Comparison of ENCODE assay signal across 20 cellular contexts in the genomic region with DNA sequence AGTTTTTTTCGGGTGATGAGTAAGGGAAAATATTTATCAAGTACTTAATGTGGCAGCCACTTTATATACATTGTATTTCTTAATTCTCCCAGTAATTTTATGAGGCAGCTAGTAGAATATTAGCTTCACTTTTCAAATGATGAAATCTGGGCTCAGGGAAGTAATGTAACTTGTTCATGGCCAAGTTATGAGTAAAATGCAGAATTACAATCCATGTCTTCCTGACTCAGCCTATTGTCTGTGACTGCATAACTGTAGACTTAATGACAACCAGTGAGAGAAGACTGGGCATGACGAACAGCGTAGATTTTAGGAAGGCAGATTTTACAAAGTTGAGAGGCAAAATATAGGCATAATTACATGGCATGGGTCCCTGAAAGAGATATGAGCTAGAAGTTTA.
DNase-seq lines count a peak whose midpoint lies in the region; ATAC-seq and TF ChIP-seq lines count a peak whose summit lies in the region.
"Had no signal": no experiment of that assay in that cellular context is flagged by ENCODE, and none has a peak within 500 bp of the region (broad histone marks: within the 10 kb centered on the region; RNA-seq: fewer than 3 reads in every experiment).

No MANE protein-coding gene starts in this region.

- intact Hi-C loops in aorta (cut with DNase I) = no loop called here

- no peaks in the 10 kb centered on the region for H3K36me3 ChIP-seq in trophoblast cell (ENCODE audit: control insufficient read depth in 1 of 2, insufficient read depth in 2 of 2, low read length in 2 of 2)
- H3K36me3 ChIP-seq in aorta (ENCODE audit: control insufficient read depth in 1 of 2, insufficient read depth in 2 of 2, low read length in 1 of 2) = no peaks in the 10 kb centered on the region
- H3K36me3 ChIP-seq: Peyer's patch had no signal

- no peaks in the 10 kb centered on the region for H3K79me1 ChIP-seq in trophoblast cell (ENCODE audit: low read length)

- no peak overlapping the region for H3K18ac ChIP-seq in trophoblast cell (ENCODE audit: low read length)

- H3K23ac ChIP-seq in trophoblast cell (ENCODE audit: low read length) = no peak overlapping the region

- no peak overlapping the region for H2AK5ac ChIP-seq in trophoblast cell (ENCODE audit: low read length)

- H4K12ac ChIP-seq in trophoblast cell (ENCODE audit: low read depth, low read length) = no peak overlapping the region

- no peak overlapping the region for H2AFZ ChIP-seq in trophoblast cell (ENCODE audit: insufficient read depth, low read length, poor library complexity)

- ATAC-seq in aorta (ENCODE audit: low FRiP score) (no peak), HG03521 (IDR thresholded peaks at IDR 0.05; ENCODE audit: unreplicated experiment) (no peak)
- ATAC-seq: GM12878, SK-N-SH treated with all-trans-retinoic acid at 6 μM for 48 hours had no signal

- no peak overlapping the region for H2BK5ac ChIP-seq in trophoblast cell (ENCODE audit: low read depth, low read length, poor library complexity)

- H3K4me3 ChIP-seq in epithelial cell of esophagus (ENCODE audit: low read length) (no peak overlapping the region), trophoblast cell (ENCODE audit: low read depth, low read length) (no peak overlapping the region), aorta (ENCODE audit: low read length in 2 of 2) (no peak overlapping the region)
- H3K4me3 ChIP-seq: GM12878, Peyer's patch had no signal

- H4K8ac ChIP-seq in trophoblast cell (ENCODE audit: low read depth, low read length) = no peak overlapping the region

- no peaks in the 10 kb centered on the region for H3K27me3 ChIP-seq in trophoblast cell (ENCODE audit: insufficient read depth, low read length)
- no peaks in the 10 kb centered on the region for H3K27me3 ChIP-seq in aorta (ENCODE audit: control insufficient read depth in 1 of 2, insufficient read depth in 2 of 2, low read length in 1 of 2)
- H3K27me3 ChIP-seq: Peyer's patch had no signal

- H2BK120ac ChIP-seq in trophoblast cell (ENCODE audit: insufficient read depth, low read length, poor library complexity) = no peak overlapping the region

- no peak for TF ChIP-seq CTCF in epithelial cell of esophagus (IDR thresholded peaks at IDR 0.05; ENCODE audit: insufficient read depth, low read depth, low read length, missing control alignments)

- no CpG with 5 or more reads among the region's 3 CpGs for WGBS in trophoblast cell (ENCODE audit: extremely low coverage, insufficient coverage, insufficient read length)
- 84 to 89% methylated on average over 3 of the region's 3 CpGs for WGBS in aorta, 2 donors

- no peak overlapping the region for H2BK12ac ChIP-seq in trophoblast cell (ENCODE audit: low read length)

- H3K14ac ChIP-seq in trophoblast cell (ENCODE audit: low read length) = no peak overlapping the region

- no peak overlapping the region for H3K4ac ChIP-seq in trophoblast cell (ENCODE audit: low read depth, low read length)

- H3K79me2 ChIP-seq in trophoblast cell (ENCODE audit: control insufficient read depth, insufficient read depth, low read length, poor library complexity) = no peaks in the 10 kb centered on the region

- no peak overlapping the region for H3K9ac ChIP-seq in trophoblast cell (ENCODE audit: low read length)

- H3K9me3 ChIP-seq in trophoblast cell (ENCODE audit: insufficient read depth, low read depth, low read length) (no peaks in the 10 kb centered on the region), aorta (ENCODE audit: control insufficient read depth, low read length) (no peaks in the 10 kb centered on the region)
- H3K9me3 ChIP-seq: Peyer's patch had no signal

- H3K27ac ChIP-seq in trophoblast cell (ENCODE audit: low read depth, low read length) (no peak overlapping the region), aorta (ENCODE audit: low read depth in 1 of 2, low read length in 2 of 2) (no peak overlapping the region)
- H3K27ac ChIP-seq: C4-2B, Peyer's patch had no signal

- no peak overlapping the region for H4K91ac ChIP-seq in trophoblast cell (ENCODE audit: low read depth, low read length)

- no peak overlapping the region for H3K4me2 ChIP-seq in trophoblast cell (ENCODE audit: low read length)

- no peaks in the 10 kb centered on the region for H3K4me1 ChIP-seq in trophoblast cell (ENCODE audit: control insufficient read depth in 1 of 2, insufficient read depth in 2 of 2, low read length in 2 of 2)
- no peaks in the 10 kb centered on the region for H3K4me1 ChIP-seq in aorta (ENCODE audit: control insufficient read depth in 1 of 2, insufficient read depth in 2 of 2, low read length in 2 of 2)
- H3K4me1 ChIP-seq: Peyer's patch had no signal

- DNase-seq in EH (ENCODE audit: low read depth) (peak; percentile 37), HS-5 (ENCODE audit: low read depth) (peak; percentile 73), epithelial cell of esophagus (ENCODE audit: low read depth) (peak; percentile 57), trophoblast cell (peak; percentile 0 to 61), aorta (no peak), NCI-H1694 (lab: John Stamatoyannopoulos, UW) (no peak)
- no peak for DNase-seq in activated CD4-positive, CD25-positive, alpha-beta regulatory T cell (lab: John Stamatoyannopoulos, UW)
- DNase-seq: COR-L47, DMS153, KG1, NCI-H1092, NCI-H146, NCI-H2081 treated with DMSO at 0.1 percent for 48 hours, NCI-H524 treated with DMSO at 0.1 percent for 48 hours, Peyer's patch, SHP77 had no signal

Comparison
In these comparisons a context has a peak if more than half of its experiments do, and no peak if none do; other contexts are left out.
1. DNase-seq: peak in EH (single experiment), HS-5 (single experiment), epithelial cell of esophagus (single experiment) and trophoblast cell (2 of 2); none in aorta (0 of 2), activated CD4-positive, CD25-positive, alpha-beta regulatory T cell (0 of 4) and NCI-H1694 (single experiment).